ENCODE assay signal across 26 cellular contexts in genomic region chr4:61493470-61493869, GRCh38.
DNase-seq lines count a peak whose midpoint lies in the region; ATAC-seq and TF ChIP-seq lines count a peak whose summit lies in the region.
"Had no signal": no experiment of that assay in that cellular context is flagged by ENCODE, and none has a peak within 500 bp of the region (broad histone marks: within the 10 kb centered on the region; RNA-seq: fewer than 3 reads in every experiment).

No MANE protein-coding gene starts in this region.

- H2BK15ac ChIP-seq in neuronal stem cell (ENCODE audit: low read length), result no peak overlapping the region

- no peak overlapping the region for H2AK5ac ChIP-seq in neuronal stem cell (ENCODE audit: low read depth, low read length)

- H2BK12ac ChIP-seq in neuronal stem cell (ENCODE audit: low read length), result no peak overlapping the region

- no peaks in the 10 kb centered on the region for H3K27me3 ChIP-seq in endodermal cell (ENCODE audit: control insufficient read depth, insufficient read depth, low read length, poor library complexity, severe bottlenecking)
- H3K27me3 ChIP-seq in neuronal stem cell (ENCODE audit: control insufficient read depth in 3 of 3, insufficient read depth in 3 of 3, low read depth in 1 of 3, low read length in 3 of 3), result no peaks in the 10 kb centered on the region
- H3K27me3 ChIP-seq: colonic mucosa, heart left ventricle, SJSA1 had no signal

- no peaks in the 10 kb centered on the region for H3K4me1 ChIP-seq in endodermal cell (ENCODE audit: control insufficient read depth, insufficient read depth, low read length)
- peaks cover 0 to 1% of the 10 kb centered on the region in 2 donors for H3K4me1 ChIP-seq in neuronal stem cell (ENCODE audit: control insufficient read depth in 2 of 2, insufficient read depth in 1 of 2, low read depth in 1 of 2, low read length in 2 of 2)
- H3K4me1 ChIP-seq: colonic mucosa, heart left ventricle, psoas muscle, SJSA1 had no signal

- H2AFZ ChIP-seq in neuronal stem cell (ENCODE audit: low read length), result no peak overlapping the region

- no peaks in the 10 kb centered on the region for H3K79me1 ChIP-seq in neuronal stem cell (ENCODE audit: low read depth, low read length)

- TF ChIP-seq CTCF in endodermal cell (conservative IDR thresholded peaks at IDR 0.05), result no peak

- no peaks in the 10 kb centered on the region for H3K9me3 ChIP-seq in endodermal cell (ENCODE audit: control insufficient read depth, low read length)
- peaks cover 0 to 3% of the 10 kb centered on the region in 2 donors for H3K9me3 ChIP-seq in neuronal stem cell (replicated peaks in 1 of 2; ENCODE audit: control insufficient read depth in 2 of 2, insufficient read depth in 1 of 2, low read depth in 1 of 2, low read length in 2 of 2)
- H3K9me3 ChIP-seq: colonic mucosa, heart left ventricle, psoas muscle, SJSA1 had no signal

- H3K18ac ChIP-seq in neuronal stem cell (ENCODE audit: low read length), result no peak overlapping the region

- H3K4me1 Mint-ChIP-seq in endodermal cell, result peaks cover 4% of the 10 kb centered on the region
- H3K4me1 Mint-ChIP-seq: T-cell had no signal

- H3K27ac Mint-ChIP-seq in endodermal cell, result no peak overlapping the region
- H3K27ac Mint-ChIP-seq: activated naive CD4-positive, alpha-beta T cell treated with anti-CD3 and anti-CD28 coated beads for 36 hours; T-cell had no signal

- H3K36me3 ChIP-seq in endodermal cell (ENCODE audit: control insufficient read depth, insufficient read depth, low read length) (peaks cover 4% of the 10 kb centered on the region), neuronal stem cell (replicated peaks in 1 of 2; ENCODE audit: control insufficient read depth in 2 of 2, insufficient read depth in 2 of 2, low read length in 2 of 2) (peaks cover 0 to 12% of the 10 kb centered on the region in 2 donors)
- H3K36me3 ChIP-seq: colonic mucosa, heart left ventricle, SJSA1 had no signal

- H3K4me3 Mint-ChIP-seq in endodermal cell, result no peak overlapping the region
- H3K4me3 Mint-ChIP-seq: activated naive CD4-positive, alpha-beta T cell treated with anti-CD3 and anti-CD28 coated beads for 36 hours; T-cell had no signal

- no peak overlapping the region for H3K23ac ChIP-seq in neuronal stem cell (ENCODE audit: low read depth, low read length, poor library complexity)

- no peaks in the 10 kb centered on the region for H3K27me3 Mint-ChIP-seq in endodermal cell (ENCODE audit: insufficient read depth)
- H3K27me3 Mint-ChIP-seq: T-cell had no signal

- H3K27ac ChIP-seq in endodermal cell (ENCODE audit: low read depth, low read length) (peak overlapping the region; percentile 51), neuronal stem cell (replicated peaks; ENCODE audit: low read length) (no peak overlapping the region)
- H3K27ac ChIP-seq: colonic mucosa, heart left ventricle, psoas muscle, SJSA1 had no signal

- H3K9me3 Mint-ChIP-seq in endodermal cell, result no peaks in the 10 kb centered on the region

- H3K4me3 ChIP-seq in endodermal cell (ENCODE audit: low read length) (no peak overlapping the region), neuronal stem cell (ENCODE audit: low read length in 2 of 2) (no peak overlapping the region)
- H3K4me3 ChIP-seq: colonic mucosa, heart left ventricle, K562, psoas muscle, SJSA1 had no signal

- no peak overlapping the region for H2BK5ac ChIP-seq in neuronal stem cell (ENCODE audit: low read length)

- no peak for ATAC-seq in HG03571 (IDR thresholded peaks at IDR 0.05; ENCODE audit: unreplicated experiment)
- ATAC-seq: heart left ventricle, K562, left lobe of liver, psoas muscle, T-cell had no signal

- H3K4me2 ChIP-seq in neuronal stem cell (ENCODE audit: insufficient read depth, low read length, poor library complexity, severe bottlenecking), result no peak overlapping the region

- H4K91ac ChIP-seq in neuronal stem cell (ENCODE audit: low read depth, low read length, poor library complexity), result no peak overlapping the region

- H3K4ac ChIP-seq in neuronal stem cell (ENCODE audit: low read length), result no peak overlapping the region

- H4K8ac ChIP-seq in neuronal stem cell (ENCODE audit: low read depth, low read length), result no peak overlapping the region

- no peaks in the 10 kb centered on the region for H3K36me3 Mint-ChIP-seq in endodermal cell (ENCODE audit: low read depth)
- H3K36me3 Mint-ChIP-seq: T-cell had no signal

- 50 to 61% methylated on average over 4 to 6 of the region's 6 CpGs for WGBS in endodermal cell (ENCODE audit: insufficient coverage in 1 of 2, insufficient read length in 1 of 2), 2 experiments
- no CpG with 5 or more reads among the region's 6 CpGs for WGBS in neuronal stem cell (ENCODE audit: extremely low coverage in 2 of 2, insufficient read length in 2 of 2, insufficient replicate concordance in 1 of 2), 2 donors

- H2BK120ac ChIP-seq in neuronal stem cell (ENCODE audit: low read depth, low read length), result no peak overlapping the region

- no peak overlapping the region for H3K9ac ChIP-seq in endodermal cell (ENCODE audit: extremely low read depth, low read length, poor library complexity, severe bottlenecking)
- no peak overlapping the region for H3K9ac ChIP-seq in neuronal stem cell (ENCODE audit: low read depth, low read length, poor library complexity)

- no peak overlapping the region for H3K14ac ChIP-seq in neuronal stem cell (ENCODE audit: low read length)

- peak; percentile 73 for DNase-seq in HT-29 (ENCODE audit: low spot score)
- peak; percentile 0 for DNase-seq in NCI-H2107 (lab: John Stamatoyannopoulos, UW)
- no peak for DNase-seq in endodermal cell
- DNase-seq in neuronal stem cell (ENCODE audit: low spot score), result peak; percentile 37
- DNase-seq in OCI-M1 (lab: John Stamatoyannopoulos, UW), result no peak
- no peak for DNase-seq in C1 segment of cervical spinal cord (lab: John Stamatoyannopoulos, UW)
- DNase-seq: activated CD4-positive, alpha-beta T cell treated with anti-CD3 and anti-CD28 coated beads, Interleukin-2, amount 50 U/mL, for 4 hours; activated CD4-positive, CD25-positive, alpha-beta regulatory T cell; activated naive CD4-positive, alpha-beta T cell treated with anti-CD3 and anti-CD28 coated beads for 36 hours; colonic mucosa; effector memory CD4-positive, alpha-beta T cell; EL; GOT3; heart left ventricle; mesenchymal stem cell; NCI-H1105; NCI-H2171; NCI-H524 treated with DMSO at 0.1 percent for 48 hours; nucleus accumbens; psoas muscle; stimulated activated naive CD4-positive, alpha-beta T cell; T-cell had no signal

Comparison
In these comparisons a context has a peak if more than half of its experiments do, and no peak if none do; other contexts are left out.
1. DNase-seq: peak in HT-29 (single experiment), NCI-H2107 (single experiment) and neuronal stem cell (single experiment); none in endodermal cell (single experiment), OCI-M1 (single experiment) and C1 segment of cervical spinal cord (0 of 14).